9 cellular contexts compared by ENCODE assay signal in genomic region chr3:179037361-179037760, GRCh38. TPM values are rescaled to one million over a fixed set of nuclear protein-coding genes. Genes with fewer than 3 reads are reported as not detected.
DNase-seq lines count a peak whose midpoint lies in the region; ATAC-seq lines count a peak whose summit lies in the region.
"Had no signal": no experiment of that assay in that cellular context is flagged by ENCODE, and none has a peak within 500 bp of the region (broad histone marks: within the 10 kb centered on the region; RNA-seq: fewer than 3 reads in every experiment).

No MANE protein-coding gene starts in this region.

- DNase-seq in 8988T (peak; percentile 56), NCI-H226 (peak; percentile 96), cardiac septum (ENCODE audit: low spot score) (peak; percentile 87), SIG-M5 (lab: John Stamatoyannopoulos, UW) (no peak), COLO668 (lab: John Stamatoyannopoulos, UW; ENCODE audit: unreplicated experiment) (no peak)
- DNase-seq in activated effector memory CD4-positive, alpha-beta T cell treated with anti-CD3 and anti-CD28 coated beads, Interleukin-2, amount 50 U/mL, for 16 hours, result peak; percentile 81
- peak; percentile 75 for DNase-seq in stimulated activated CD4-positive, alpha-beta T cell treated with anti-CD3 and anti-CD28 coated beads, Interleukin-1b, Interleukin-23, amount 100 ng/mL, for 48 hours
- DNase-seq: activated B cell treated with CpG ODN at 0.5 μM for 24 hours had no signal

- intact Hi-C loops in cardiac septum (cut with DNase I), result no loop called here

- no peak for ATAC-seq in HG03469 (IDR thresholded peaks at IDR 0.05; ENCODE audit: unreplicated experiment)

RNA-seq across cellular contexts. Expression of gene ZMAT3, which starts 34.2 kb away (rescaled TPM):
- total RNA-seq in cardiac septum, result 18.3 TPM

Comparison
In these comparisons a context has a peak if more than half of its experiments do, and no peak if none do; other contexts are left out.
1. DNase-seq: peak in 8988T (single experiment), NCI-H226 (single experiment), activated effector memory CD4-positive, alpha-beta T cell treated with anti-CD3 and anti-CD28 coated beads, Interleukin-2, amount 50 U/mL, for 16 hours (single experiment), cardiac septum (single experiment) and stimulated activated CD4-positive, alpha-beta T cell treated with anti-CD3 and anti-CD28 coated beads, Interleukin-1b, Interleukin-23, amount 100 ng/mL, for 48 hours (single experiment); none in SIG-M5 (single experiment) and COLO668 (single experiment).